ENCODE assay signal across 8 cellular contexts in the genomic region with DNA sequence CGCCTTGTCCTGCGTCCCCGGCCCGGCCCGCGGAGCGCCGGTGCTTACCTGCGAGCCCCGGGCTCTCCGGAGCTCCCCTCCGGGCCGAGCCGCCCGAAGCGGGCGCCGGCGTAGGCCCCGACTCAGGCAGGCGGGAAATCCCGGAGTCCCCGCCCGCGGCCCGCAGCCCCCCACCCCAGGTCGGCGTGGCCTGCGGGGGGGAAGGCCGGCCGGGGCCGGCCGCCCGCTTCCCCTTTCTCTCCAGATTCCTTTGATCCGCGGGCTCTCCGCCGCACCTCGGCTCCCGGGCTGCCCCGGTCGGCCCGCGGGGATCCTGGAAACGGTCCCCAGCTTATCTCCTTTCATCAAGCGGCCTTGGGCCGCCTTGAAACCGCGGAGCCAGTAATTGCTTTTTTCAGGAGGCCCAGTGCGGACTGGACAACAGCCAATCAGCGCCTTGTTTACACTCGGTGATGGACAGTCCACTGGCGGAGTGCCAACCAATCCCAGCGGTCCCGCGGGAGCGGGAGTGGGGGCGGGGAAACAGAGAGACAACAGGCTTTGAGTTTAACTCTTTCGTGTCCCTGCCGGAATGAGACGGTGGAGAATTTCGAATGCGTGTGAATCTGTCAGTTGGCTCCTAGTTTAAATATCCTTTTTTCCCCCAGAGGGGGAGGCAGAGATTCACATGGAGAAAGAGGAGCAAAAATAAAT. TPM values are rescaled to one million over a fixed set of nuclear protein-coding genes. Genes with fewer than 3 reads are reported as not detected.
DNase-seq lines count a peak whose midpoint lies in the region; ATAC-seq, FAIRE-seq and TF ChIP-seq lines count a peak whose summit lies in the region.

No MANE protein-coding gene starts in this region.

- H3K79me2 ChIP-seq in astrocyte (ENCODE audit: insufficient read depth, low read length) (peaks cover 66% of the 10 kb centered on the region), trophoblast cell (ENCODE audit: control insufficient read depth, insufficient read depth, low read length, poor library complexity) (peaks cover 20% of the 10 kb centered on the region)

- H3K27ac ChIP-seq in astrocyte (ENCODE audit: low read depth, low read length) (peak overlapping the region; percentile 68), right cardiac atrium (ENCODE audit: low read length) (peak overlapping the region; percentile 86), trophoblast cell (ENCODE audit: low read depth, low read length) (peak overlapping the region; percentile 65), vagina (peak overlapping the region; percentile 95)

- intact Hi-C loops in right cardiac atrium (cut with DNase I): loop anchor here in 2 of 4 donors (5.0 kb wide), 2 partner anchors 92 to 102 kb away; no protein-coding TSS in a partner anchor
- intact Hi-C loops in vagina (cut with DNase I): no loop called here

- peak overlapping the region; percentile 68 for H4K8ac ChIP-seq in trophoblast cell (ENCODE audit: low read depth, low read length)

- H3K4me3 Mint-ChIP-seq in astrocyte (ENCODE audit: unreplicated experiment): peak overlapping the region; percentile 87

- peak; percentile 90 for FAIRE-seq in astrocyte (lab: Jason Lieb, UNC)

- peak overlapping the region; percentile 69 for H4K91ac ChIP-seq in trophoblast cell (ENCODE audit: low read depth, low read length)

- no peaks in the 10 kb centered on the region for H3K9me3 ChIP-seq in astrocyte (ENCODE audit: insufficient read depth, low read depth, low read length)
- H3K9me3 ChIP-seq in right cardiac atrium (ENCODE audit: control insufficient read depth, low read length): no peaks in the 10 kb centered on the region
- peaks cover 2% of the 10 kb centered on the region for H3K9me3 ChIP-seq in trophoblast cell (ENCODE audit: insufficient read depth, low read depth, low read length)
- no peaks in the 10 kb centered on the region for H3K9me3 ChIP-seq in vagina

- H3K9me3 Mint-ChIP-seq in astrocyte (ENCODE audit: unreplicated experiment): no peaks in the 10 kb centered on the region

- H3K4me3 ChIP-seq in LNCaP clone FGC (ENCODE audit: low read depth, low read length) (peak overlapping the region; percentile 82), astrocyte (ENCODE audit: insufficient read depth, low read depth, low read length) (peak overlapping the region; percentile 54), right cardiac atrium (ENCODE audit: low read length) (peak overlapping the region; percentile 92), trophoblast cell (ENCODE audit: low read depth, low read length) (peak overlapping the region; percentile 77), vagina (peak overlapping the region; percentile 78)

- H3K4ac ChIP-seq in trophoblast cell (ENCODE audit: low read depth, low read length): no peak overlapping the region

- H2BK12ac ChIP-seq in trophoblast cell (ENCODE audit: low read length): no peak overlapping the region

- DNase-seq in EL: peak; percentile 100
- peak; percentile 100 for DNase-seq in LNCaP clone FGC (ENCODE audit: low read depth)
- DNase-seq in RKO (ENCODE audit: low spot score): peak; percentile 100
- DNase-seq in astrocyte (ENCODE audit: low read depth): peak; percentile 97
- peak; percentile 100 for DNase-seq in right cardiac atrium
- DNase-seq in trophoblast cell: peak; percentile 99 to 100
- DNase-seq in vagina (ENCODE audit: extremely low spot score in 2 of 2): peak in 1 of 2 donors; percentile 99

- H3K4me2 ChIP-seq in astrocyte (ENCODE audit: low read length) (peak overlapping the region; percentile 81), trophoblast cell (ENCODE audit: low read length) (peak overlapping the region; percentile 59)

- H4K20me1 ChIP-seq in astrocyte (ENCODE audit: insufficient read depth, low read length): peaks cover 14% of the 10 kb centered on the region

- H2AK5ac ChIP-seq in trophoblast cell (ENCODE audit: low read length): no peak overlapping the region

- H3K14ac ChIP-seq in trophoblast cell (ENCODE audit: low read length): peak overlapping the region; percentile 81

- H3K4me1 Mint-ChIP-seq in astrocyte (ENCODE audit: low read depth, unreplicated experiment): peaks cover 24% of the 10 kb centered on the region

- H4K12ac ChIP-seq in trophoblast cell (ENCODE audit: low read depth, low read length): no peak overlapping the region

- H3K4me1 ChIP-seq in astrocyte (ENCODE audit: insufficient read depth, low read length) (peaks cover 46% of the 10 kb centered on the region), right cardiac atrium (ENCODE audit: control insufficient read depth, insufficient read depth, low read length) (peaks cover 10% of the 10 kb centered on the region), trophoblast cell (ENCODE audit: control insufficient read depth in 1 of 2, insufficient read depth in 2 of 2, low read length in 2 of 2) (peaks cover 16 to 30% of the 10 kb centered on the region in 2 experiments), vagina (peaks cover 53% of the 10 kb centered on the region)

- peak overlapping the region; percentile 68 for H3K27ac Mint-ChIP-seq in astrocyte (ENCODE audit: unreplicated experiment)

- H3K9ac ChIP-seq in astrocyte (ENCODE audit: low read length): peak overlapping the region; percentile 82
- peak overlapping the region; percentile 74 for H3K9ac ChIP-seq in trophoblast cell (ENCODE audit: low read length)

- H2BK120ac ChIP-seq in trophoblast cell (ENCODE audit: insufficient read depth, low read length, poor library complexity): peak overlapping the region; percentile 55

- TF ChIP-seq POLR2A in vagina (IDR thresholded peaks at IDR 0.05): peak in 1 of 2 donors; percentile 83

- no peaks in the 10 kb centered on the region for H3K27me3 Mint-ChIP-seq in astrocyte (ENCODE audit: low read depth, unreplicated experiment)

- H3K79me1 ChIP-seq in trophoblast cell (ENCODE audit: low read length): peaks cover 30% of the 10 kb centered on the region

- no peaks in the 10 kb centered on the region for H3K36me3 ChIP-seq in astrocyte (ENCODE audit: insufficient read depth, low read length)
- H3K36me3 ChIP-seq in trophoblast cell (ENCODE audit: control insufficient read depth in 1 of 2, insufficient read depth in 2 of 2, low read length in 2 of 2): peaks cover 2 to 5% of the 10 kb centered on the region in 2 experiments
- no peaks in the 10 kb centered on the region for H3K36me3 ChIP-seq in vagina

- peak overlapping the region; percentile 86 for H3K18ac ChIP-seq in trophoblast cell (ENCODE audit: low read length)

- no peak overlapping the region for H3K23ac ChIP-seq in trophoblast cell (ENCODE audit: low read length)

- H3K27me3 ChIP-seq in astrocyte (ENCODE audit: insufficient read depth, low read length): no peaks in the 10 kb centered on the region
- H3K27me3 ChIP-seq in right cardiac atrium (ENCODE audit: control insufficient read depth, insufficient read depth): no peaks in the 10 kb centered on the region
- peaks cover 3% of the 10 kb centered on the region for H3K27me3 ChIP-seq in trophoblast cell (ENCODE audit: insufficient read depth, low read length)
- no peaks in the 10 kb centered on the region for H3K27me3 ChIP-seq in vagina

- H2AFZ ChIP-seq in astrocyte (ENCODE audit: low read depth, low read length) (no peak overlapping the region), trophoblast cell (ENCODE audit: insufficient read depth, low read length, poor library complexity) (no peak overlapping the region)

- ATAC-seq in right cardiac atrium (peak; percentile 72 to 74), GM18498 (IDR thresholded peaks at IDR 0.05; ENCODE audit: unreplicated experiment) (no peak)

- H3K36me3 Mint-ChIP-seq in astrocyte (ENCODE audit: low read depth, unreplicated experiment): no peaks in the 10 kb centered on the region

- peak overlapping the region; percentile 66 for H2BK5ac ChIP-seq in trophoblast cell (ENCODE audit: low read depth, low read length, poor library complexity)

- under 1% methylated on average over 63 of the region's 63 CpGs for WGBS in right cardiac atrium
- whole genome bisulfite sequencing in trophoblast cell (ENCODE audit: extremely low coverage, insufficient coverage, insufficient read length): no CpG with 5 or more reads among the region's 63 CpGs

- TF ChIP-seq CTCF in LNCaP clone FGC (IDR thresholded peaks at IDR 0.05; ENCODE audit: control insufficient read depth, extremely low read depth, insufficient read depth): peak; percentile 20; the same call in 1 of the 2 replicates
- TF ChIP-seq CTCF in astrocyte (IDR thresholded peaks at IDR 0.05; ENCODE audit: insufficient read depth, low read depth, low read length): peak; percentile 8
- TF ChIP-seq CTCF in vagina (IDR thresholded peaks at IDR 0.05): peak in 1 of 3 experiments; percentile 23

RNA-seq across cellular contexts. Expression of gene BAHCC1, which starts 1.4 kb away (rescaled TPM):
- total RNA-seq in astrocyte (18.5 TPM in 2 replicates), right cardiac atrium (10 to 100 TPM in 2 of 4 donors, 1 to 10 TPM in 2; 8.3 to 12.8 (median 9.4) TPM), vagina (9.1 TPM)
- polyA plus RNA-seq in right cardiac atrium: 8.7 TPM
- polyA plus RNA-seq in trophoblast cell (2013): 2.8 and 3.1 TPM in 2 replicates
